ENCODE assay signal across 8 cellular contexts in genomic region chr1:243325305-243325890, GRCh38.
A peak's percentile ranks its signal among the peaks of the same experiment; 100 is the strongest.
DNase-seq lines count a peak whose midpoint lies in the region; ATAC-seq, FAIRE-seq and TF ChIP-seq lines count a peak whose summit lies in the region.

No MANE protein-coding gene starts in this region.

- DNase-seq in CD14-positive monocyte (ENCODE audit: low spot score) (no peak), KBM-7 (peak; percentile 68), RPMI8226 (peak; percentile 39), endodermal cell (no peak), neural crest cell (ENCODE audit: low read depth, low spot score) (peak; percentile 26), GM12892 (ENCODE audit: insufficient read length) (no peak)
- no peak for DNase-seq in stimulated activated naive CD8-positive, alpha-beta T cell treated with anti-CD3 and anti-CD28 coated beads, Interleukin-15, Interleukin-2, amounts not matched to agents 100 U/mL and 50 U/mL, for 24 hours

- H3K36me3 ChIP-seq in endodermal cell (ENCODE audit: control insufficient read depth, insufficient read depth, low read length) = no peaks in the 10 kb centered on the region

- H3K27ac ChIP-seq in endodermal cell (ENCODE audit: low read depth, low read length) = no peak overlapping the region

- H3K9me3 Mint-ChIP-seq in CD14-positive monocyte (no peaks in the 10 kb centered on the region), endodermal cell (no peaks in the 10 kb centered on the region), neural crest cell (no peaks in the 10 kb centered on the region)

- intact Hi-C loops in CD14-positive monocyte (cut with micrococcal nuclease) = loop anchor here in 1 of 2 donors (10.0 kb wide), 1 partner anchor 101 kb away; no protein-coding TSS in a partner anchor

- TF ChIP-seq POLR2A in GM12892 (IDR thresholded peaks at IDR 0.05; ENCODE audit: low read depth, low read length) = no peak

- no peaks in the 10 kb centered on the region for H3K27me3 Mint-ChIP-seq in CD14-positive monocyte (ENCODE audit: low read depth in 3 of 3)
- peaks cover under 1% of the 10 kb centered on the region for H3K27me3 Mint-ChIP-seq in endodermal cell (ENCODE audit: insufficient read depth)
- no peaks in the 10 kb centered on the region for H3K27me3 Mint-ChIP-seq in neural crest cell (ENCODE audit: low read depth)

- no peak overlapping the region for H3K9ac ChIP-seq in endodermal cell (ENCODE audit: extremely low read depth, low read length, poor library complexity, severe bottlenecking)

- H3K4me1 Mint-ChIP-seq in CD14-positive monocyte (peaks cover 7% of the 10 kb centered on the region), endodermal cell (peaks cover under 1% of the 10 kb centered on the region), neural crest cell (peaks cover 6% of the 10 kb centered on the region)

- H3K36me3 Mint-ChIP-seq in CD14-positive monocyte (peaks cover 7 to 9% of the 10 kb centered on the region in 2 donors), endodermal cell (ENCODE audit: low read depth) (no peaks in the 10 kb centered on the region), neural crest cell (ENCODE audit: low read depth) (peaks cover 4% of the 10 kb centered on the region)

- no peak overlapping the region for H3K4me3 Mint-ChIP-seq in CD14-positive monocyte
- H3K4me3 Mint-ChIP-seq in endodermal cell = no peak overlapping the region
- H3K4me3 Mint-ChIP-seq in neural crest cell = no peak overlapping the region

- H3K27me3 ChIP-seq in endodermal cell (ENCODE audit: control insufficient read depth, insufficient read depth, low read length, poor library complexity, severe bottlenecking) = peaks cover 18% of the 10 kb centered on the region

- in situ Hi-C loops in KBM-7 (cut with MboI; ENCODE audit: low pct_unique_long_range_greater_than_20kb, low sequenced_read_pairs) = no loop called here

- no peak overlapping the region for H3K4me3 ChIP-seq in GM12875 (ENCODE audit: low read depth, low read length)
- H3K4me3 ChIP-seq in endodermal cell (ENCODE audit: low read length) = no peak overlapping the region

- FAIRE-seq in GM12892 (lab: Jason Lieb, UNC) = no peak

- H3K27ac Mint-ChIP-seq in CD14-positive monocyte = no peak overlapping the region
- no peak overlapping the region for H3K27ac Mint-ChIP-seq in endodermal cell
- H3K27ac Mint-ChIP-seq in neural crest cell (ENCODE audit: unreplicated experiment) = no peak overlapping the region

- ATAC-seq in stimulated activated naive CD8-positive, alpha-beta T cell treated with anti-CD3 and anti-CD28 coated beads, Interleukin-15, Interleukin-2, amounts not matched to agents 100 U/mL and 50 U/mL, for 24 hours = no peak

- TF ChIP-seq CTCF in CD14-positive monocyte (IDR thresholded peaks at IDR 0.05) (peak; percentile 93), GM12875 (IDR thresholded peaks at IDR 0.05; ENCODE audit: borderline replicate concordance, insufficient read depth, low read depth, low read length) (peak; percentile 28; the same call in 1 of the 2 replicates), endodermal cell (conservative IDR thresholded peaks at IDR 0.05) (peak; percentile 90), neural crest cell (conservative IDR thresholded peaks at IDR 0.05) (peak; percentile 94)

- no peaks in the 10 kb centered on the region for H3K9me3 ChIP-seq in endodermal cell (ENCODE audit: control insufficient read depth, low read length)

- H3K4me1 ChIP-seq in endodermal cell (ENCODE audit: control insufficient read depth, insufficient read depth, low read length) = no peaks in the 10 kb centered on the region

- WGBS in endodermal cell (ENCODE audit: insufficient coverage in 1 of 2, insufficient read length in 1 of 2), 2 experiments = no CpG with 5 or more reads among the region's 1 CpG

Comparison
In these comparisons a context has a peak if more than half of its experiments do, and no peak if none do; other contexts are left out.
1. DNase-seq: peak in KBM-7 (single experiment), RPMI8226 (single experiment) and neural crest cell (single experiment); none in CD14-positive monocyte (single experiment), endodermal cell (single experiment), stimulated activated naive CD8-positive, alpha-beta T cell treated with anti-CD3 and anti-CD28 coated beads, Interleukin-15, Interleukin-2, amounts not matched to agents 100 U/mL and 50 U/mL, for 24 hours (single experiment) and GM12892 (single experiment).
2. CTCF ChIP-seq: peak in every context shown above with its lines; median percentile 94 in neural crest cell; 93 in CD14-positive monocyte; 90 in endodermal cell; 28 in GM12875.